Comparison of ENCODE assay signal across 3 cellular contexts in genomic region chr3:168807426-168807825, GRCh38.
TF ChIP-seq lines count a peak whose summit lies in the region.

No MANE protein-coding gene starts in this region.

TF ChIP-seq in IMR-90, 13 proteins besides CTCF, POLR2A, EP300 and RAD21:
- no peak for TF ChIP-seq CHD1 (IDR thresholded peaks at IDR 0.05; ENCODE audit: low read depth, low read length)
- no peak for TF ChIP-seq FOS (IDR thresholded peaks at IDR 0.05; ENCODE audit: low read depth, low read length)
- TF ChIP-seq MAFK (IDR thresholded peaks at IDR 0.05; ENCODE audit: low read depth, low read length): no peak
- TF ChIP-seq MXI1 (IDR thresholded peaks at IDR 0.05; ENCODE audit: borderline replicate concordance, low read depth, low read length): no peak
- no peak for TF ChIP-seq RFX5 (IDR thresholded peaks at IDR 0.05; ENCODE audit: low read depth, low read length)
- TF ChIP-seq SMC3 (IDR thresholded peaks at IDR 0.05; ENCODE audit: low read depth, low read length): no peak
- TF ChIP-seq USF2 (IDR thresholded peaks at IDR 0.05; ENCODE audit: low read depth, low read length): no peak
- no peak for TF ChIP-seq BHLHE40 (IDR thresholded peaks at IDR 0.05; ENCODE audit: low read depth, low read length)
- TF ChIP-seq MAZ (IDR thresholded peaks at IDR 0.05; ENCODE audit: borderline replicate concordance, low read depth, low read length): no peak
- no peak for TF ChIP-seq RCOR1 (IDR thresholded peaks at IDR 0.05; ENCODE audit: insufficient replicate concordance, low read length)
- TF ChIP-seq ELK1 (IDR thresholded peaks at IDR 0.05; ENCODE audit: borderline replicate concordance, low read depth, low read length): no peak

TF ChIP-seq in neural cell, 6 proteins besides CTCF, POLR2A, EP300 and RAD21:
- TF ChIP-seq REST (IDR thresholded peaks at IDR 0.05; ENCODE audit: borderline replicate concordance) (peak; percentile 38), EZH2 (IDR thresholded peaks at IDR 0.05; ENCODE audit: borderline replicate concordance, insufficient read depth, low read length, poor library complexity, severe bottlenecking) (no peak), POLR2AphosphoS5 (IDR thresholded peaks at IDR 0.05) (no peak), MXI1 (conservative IDR thresholded peaks at IDR 0.05; ENCODE audit: poor library complexity, severe bottlenecking) (no peak), TAF1 (IDR thresholded peaks at IDR 0.05; ENCODE audit: low read depth) (no peak), SMC3 (conservative IDR thresholded peaks at IDR 0.05; ENCODE audit: poor library complexity) (no peak)

TF ChIP-seq in HepG2, 621 proteins besides CTCF, POLR2A, EP300 and RAD21:
- TF ChIP-seq ZNF782 (CRISPR knock-in tag; IDR thresholded peaks at IDR 0.05; ENCODE audit: borderline replicate concordance) (no peak), POLR2AphosphoS2 (IDR thresholded peaks at IDR 0.05; ENCODE audit: low read depth, low read length) (no peak), HMGA1 (CRISPR knock-in tag; conservative IDR thresholded peaks at IDR 0.05) (no peak), HDAC6 (IDR thresholded peaks at IDR 0.05; ENCODE audit: low read depth, low read length) (no peak), TRAFD1 (CRISPR knock-in tag; IDR thresholded peaks at IDR 0.05; ENCODE audit: borderline replicate concordance) (no peak), STAG1 (CRISPR knock-in tag; IDR thresholded peaks at IDR 0.05) (no peak), ZNF563 (CRISPR knock-in tag; IDR thresholded peaks at IDR 0.05) (no peak), DMTF1 (CRISPR knock-in tag; IDR thresholded peaks at IDR 0.05) (no peak), CHD2 (IDR thresholded peaks at IDR 0.05; ENCODE audit: low read depth, low read length) (no peak), PCBP1 (IDR thresholded peaks at IDR 0.05; ENCODE audit: borderline replicate concordance, low read depth, low read length) (no peak), ZNF691 (CRISPR knock-in tag; IDR thresholded peaks at IDR 0.05; ENCODE audit: borderline replicate concordance, low read depth) (no peak), ELK4 (CRISPR knock-in tag; IDR thresholded peaks at IDR 0.05; ENCODE audit: borderline replicate concordance) (no peak), SALL2 (CRISPR knock-in tag; IDR thresholded peaks at IDR 0.05) (no peak), ZSCAN20 (CRISPR knock-in tag; IDR thresholded peaks at IDR 0.05; ENCODE audit: borderline replicate concordance) (no peak), ZNF746 (CRISPR knock-in tag; IDR thresholded peaks at IDR 0.05) (no peak), ZNF629 (CRISPR knock-in tag; conservative IDR thresholded peaks at IDR 0.05) (no peak), SNRNP70 (IDR thresholded peaks at IDR 0.05; ENCODE audit: low read depth, low read length) (no peak), ZNF883 (CRISPR knock-in tag; IDR thresholded peaks at IDR 0.05; ENCODE audit: not compliant biosample characterization) (no peak)
TF ChIP-seq in HepG2: peak in this region for 0.
